8 cellular contexts compared by ENCODE assay signal in the genomic region with DNA sequence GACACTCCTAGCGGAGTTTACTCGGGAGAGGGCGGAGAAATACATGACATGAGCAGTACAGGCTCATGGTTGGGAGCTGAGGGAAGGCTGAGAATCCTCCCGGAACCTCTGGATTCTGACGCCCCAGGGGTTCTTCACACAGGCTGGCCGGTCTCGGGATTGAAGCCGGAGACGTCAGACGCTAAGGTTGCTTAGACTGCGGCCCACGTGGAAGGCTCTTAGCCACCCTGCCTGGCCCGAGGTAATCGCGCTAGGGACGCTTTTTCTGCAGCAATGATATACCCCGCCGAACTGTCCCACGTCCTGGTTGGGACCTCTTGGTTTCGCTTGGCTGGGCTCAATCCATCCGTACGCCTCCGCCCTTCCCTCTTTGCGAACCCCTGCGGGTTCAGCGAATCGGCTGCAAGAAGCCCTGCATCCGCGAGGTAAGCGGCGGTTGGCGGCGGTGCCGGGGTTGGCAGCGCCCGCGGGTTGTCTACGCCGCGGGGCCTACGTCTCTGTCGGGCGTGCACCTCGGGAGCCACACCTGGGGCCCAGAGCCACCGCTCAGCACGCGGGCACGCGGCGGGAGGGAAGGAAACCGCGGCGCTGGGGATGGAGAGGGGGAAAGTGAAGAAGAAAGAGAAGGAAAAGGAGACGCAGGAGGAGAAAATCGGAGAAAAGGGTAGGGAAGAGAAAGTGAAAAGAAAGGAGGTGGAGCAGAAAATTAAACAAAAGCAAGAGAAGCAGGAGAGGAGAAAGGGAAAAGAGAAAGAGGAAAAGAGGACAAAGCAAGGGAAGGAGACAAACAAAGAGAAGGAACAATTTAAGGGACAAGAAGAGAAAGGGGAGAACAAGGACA. TPM values are rescaled to one million over a fixed set of nuclear protein-coding genes. Genes with fewer than 3 reads are reported as not detected.
DNase-seq lines count a peak whose midpoint lies in the region; ATAC-seq and TF ChIP-seq lines count a peak whose summit lies in the region.

ARL9 (plus strand) TSS at position 523 of the 841 bp plus-strand sequence; CDS start at position 595, 72 bp downstream.

- H3K27me3 Mint-ChIP-seq in CD4-positive, CD25-positive, alpha-beta regulatory T cell, result peaks cover 13% of the 10 kb centered on the region
- H3K27me3 Mint-ChIP-seq in activated T-helper 1 cell treated with anti-CD3 and anti-CD28 coated beads, Interleukin-12 subunit alpha, Interleukin-12 subunit beta, Interleukin-2, Interleukin-4 antibody, amounts not matched to agents 30 ng/mL and 10 ng/mL and 1 ng/mL, durations not matched to agents 14 hours and 24 hours and 36 hours (ENCODE audit: insufficient read depth), result peaks cover 13% of the 10 kb centered on the region
- H3K27me3 Mint-ChIP-seq in nephron progenitor cell (ENCODE audit: low read depth, poor library complexity), result peaks cover 35% of the 10 kb centered on the region
- peaks cover 15% of the 10 kb centered on the region for H3K27me3 Mint-ChIP-seq in stimulated activated memory B cell treated with anti-CD40 and anti-IgM and Interleukin-4, amounts not matched to agents 10 μg/mL and 1 μg/mL and 100 μg/mL, for 72 hours

- peaks cover 11% of the 10 kb centered on the region for H3K4me1 ChIP-seq in CD4-positive, CD25-positive, alpha-beta regulatory T cell (ENCODE audit: control insufficient read depth, insufficient read depth, low read length, poor library complexity, severe bottlenecking)

- H3K4me3 Mint-ChIP-seq in CD4-positive, CD25-positive, alpha-beta regulatory T cell, result peak within 1 kb of the TSS; percentile 65 to 92 (median 88)
- peak within 1 kb of the TSS; percentile 88 for H3K4me3 Mint-ChIP-seq in activated T-helper 1 cell treated with anti-CD3 and anti-CD28 coated beads, Interleukin-12 subunit alpha, Interleukin-12 subunit beta, Interleukin-2, Interleukin-4 antibody, amounts not matched to agents 30 ng/mL and 10 ng/mL and 1 ng/mL, durations not matched to agents 14 hours and 24 hours and 36 hours
- peak within 1 kb of the TSS; percentile 96 for H3K4me3 Mint-ChIP-seq in nephron progenitor cell
- peak within 1 kb of the TSS; percentile 84 for H3K4me3 Mint-ChIP-seq in stimulated activated memory B cell treated with anti-CD40 and anti-IgM and Interleukin-4, amounts not matched to agents 10 μg/mL and 1 μg/mL and 100 μg/mL, for 72 hours

- H3K4me3 ChIP-seq in CD4-positive, CD25-positive, alpha-beta regulatory T cell (ENCODE audit: low read depth, low read length), result peak within 1 kb of the TSS; percentile 87

- H3K9me3 ChIP-seq in CD4-positive, CD25-positive, alpha-beta regulatory T cell (ENCODE audit: control insufficient read depth in 2 of 2, low read length in 2 of 2), result no peaks in the 10 kb centered on the region

- H3K27me3 ChIP-seq in CD4-positive, CD25-positive, alpha-beta regulatory T cell (ENCODE audit: control insufficient read depth, insufficient read depth, low read length), result no peaks in the 10 kb centered on the region

- H3K27ac Mint-ChIP-seq in CD4-positive, CD25-positive, alpha-beta regulatory T cell, result peak within 1 kb of the TSS; percentile 54 to 91 (median 71)
- peak within 1 kb of the TSS; percentile 76 for H3K27ac Mint-ChIP-seq in activated T-helper 1 cell treated with anti-CD3 and anti-CD28 coated beads, Interleukin-12 subunit alpha, Interleukin-12 subunit beta, Interleukin-2, Interleukin-4 antibody, amounts not matched to agents 30 ng/mL and 10 ng/mL and 1 ng/mL, durations not matched to agents 14 hours and 24 hours and 36 hours
- peak within 1 kb of the TSS; percentile 54 for H3K27ac Mint-ChIP-seq in nephron progenitor cell
- H3K27ac Mint-ChIP-seq in stimulated activated memory B cell treated with anti-CD40 and anti-IgM and Interleukin-4, amounts not matched to agents 10 μg/mL and 1 μg/mL and 100 μg/mL, for 72 hours, result peak within 1 kb of the TSS; percentile 67

- H3K27ac ChIP-seq in CD4-positive, CD25-positive, alpha-beta regulatory T cell (ENCODE audit: insufficient read depth, low read length, poor library complexity, severe bottlenecking), result peak within 1 kb of the TSS; percentile 36

- peaks cover 9% of the 10 kb centered on the region for H3K36me3 Mint-ChIP-seq in CD4-positive, CD25-positive, alpha-beta regulatory T cell
- H3K36me3 Mint-ChIP-seq in activated T-helper 1 cell treated with anti-CD3 and anti-CD28 coated beads, Interleukin-12 subunit alpha, Interleukin-12 subunit beta, Interleukin-2, Interleukin-4 antibody, amounts not matched to agents 30 ng/mL and 10 ng/mL and 1 ng/mL, durations not matched to agents 14 hours and 24 hours and 36 hours (ENCODE audit: low read depth), result peaks cover 18% of the 10 kb centered on the region
- H3K36me3 Mint-ChIP-seq in nephron progenitor cell (ENCODE audit: low read depth), result peaks cover 21% of the 10 kb centered on the region
- peaks cover 16% of the 10 kb centered on the region for H3K36me3 Mint-ChIP-seq in stimulated activated memory B cell treated with anti-CD40 and anti-IgM and Interleukin-4, amounts not matched to agents 10 μg/mL and 1 μg/mL and 100 μg/mL, for 72 hours

- H3K4me1 Mint-ChIP-seq in CD4-positive, CD25-positive, alpha-beta regulatory T cell, result peaks cover 0 to 18% (median 9%) of the 10 kb centered on the region in 4 donors
- peaks cover 20% of the 10 kb centered on the region for H3K4me1 Mint-ChIP-seq in activated T-helper 1 cell treated with anti-CD3 and anti-CD28 coated beads, Interleukin-12 subunit alpha, Interleukin-12 subunit beta, Interleukin-2, Interleukin-4 antibody, amounts not matched to agents 30 ng/mL and 10 ng/mL and 1 ng/mL, durations not matched to agents 14 hours and 24 hours and 36 hours (ENCODE audit: low read depth)
- peaks cover 20% of the 10 kb centered on the region for H3K4me1 Mint-ChIP-seq in nephron progenitor cell
- H3K4me1 Mint-ChIP-seq in stimulated activated memory B cell treated with anti-CD40 and anti-IgM and Interleukin-4, amounts not matched to agents 10 μg/mL and 1 μg/mL and 100 μg/mL, for 72 hours, result peaks cover 22% of the 10 kb centered on the region

- H3K36me3 ChIP-seq in CD4-positive, CD25-positive, alpha-beta regulatory T cell (ENCODE audit: control insufficient read depth, insufficient read depth, low read length), result peaks cover 19% of the 10 kb centered on the region

- CTCF ChIA-PET in HEK293T (lab: Yijun Ruan, JAX), result no interaction called here

- intact Hi-C loops in activated T-helper 1 cell treated with anti-CD3 and anti-CD28 coated beads, Interleukin-12 subunit alpha, Interleukin-12 subunit beta, Interleukin-2, Interleukin-4 antibody, amounts not matched to agents 30 ng/mL and 10 ng/mL and 1 ng/mL, durations not matched to agents 14 hours and 24 hours and 36 hours (cut with micrococcal nuclease), result loop anchor here (1.0 to 2.0 kb wide), 4 partner anchors 25 to 331 kb away; partner anchors contain the start of gene SRP72

- POLR2A ChIA-PET in HEK293T (lab: Yijun Ruan, JAX), result no interaction called here

- TF ChIP-seq CTCF in nephron progenitor cell (IDR thresholded peaks at IDR 0.05), result no peak

- peak; percentile 36 to 82 (median 69) for DNase-seq in CD4-positive, CD25-positive, alpha-beta regulatory T cell
- DNase-seq in NCI-H2171 treated with DMSO at 0.1 percent for 48 hours (lab: John Stamatoyannopoulos, UW) (peak; percentile 23), fibroblast of peridontal ligament (ENCODE audit: extremely low read depth) (peak; percentile 58), nephron progenitor cell (peak; percentile 69), HEK293T (ENCODE audit: extremely low spot score) (no peak)
- peak; percentile 38 for DNase-seq in activated T-helper 1 cell treated with anti-CD3 and anti-CD28 coated beads, Interleukin-12 subunit alpha, Interleukin-12 subunit beta, Interleukin-2, Interleukin-4 antibody, amounts not matched to agents 30 ng/mL and 10 ng/mL and 1 ng/mL, durations not matched to agents 14 hours and 24 hours and 36 hours (ENCODE audit: low spot score)

- peak; percentile 93 to 94 for ATAC-seq in CD4-positive, CD25-positive, alpha-beta regulatory T cell (ENCODE audit: low read depth in 2 of 2)
- peak; percentile 58 for ATAC-seq in GM21717 (IDR thresholded peaks at IDR 0.05; ENCODE audit: unreplicated experiment)
- ATAC-seq in stimulated activated memory B cell treated with anti-CD40 and anti-IgM and Interleukin-4, amounts not matched to agents 10 μg/mL and 1 μg/mL and 100 μg/mL, for 72 hours, result peak; percentile 91

- no peaks in the 10 kb centered on the region for H3K9me3 Mint-ChIP-seq in CD4-positive, CD25-positive, alpha-beta regulatory T cell
- no peaks in the 10 kb centered on the region for H3K9me3 Mint-ChIP-seq in activated T-helper 1 cell treated with anti-CD3 and anti-CD28 coated beads, Interleukin-12 subunit alpha, Interleukin-12 subunit beta, Interleukin-2, Interleukin-4 antibody, amounts not matched to agents 30 ng/mL and 10 ng/mL and 1 ng/mL, durations not matched to agents 14 hours and 24 hours and 36 hours
- H3K9me3 Mint-ChIP-seq in nephron progenitor cell, result no peaks in the 10 kb centered on the region
- no peaks in the 10 kb centered on the region for H3K9me3 Mint-ChIP-seq in stimulated activated memory B cell treated with anti-CD40 and anti-IgM and Interleukin-4, amounts not matched to agents 10 μg/mL and 1 μg/mL and 100 μg/mL, for 72 hours

TF ChIP-seq in HEK293T, 16 proteins besides CTCF, POLR2A, EP300 and RAD21:
- TF ChIP-seq BHLHE40 (IDR thresholded peaks at IDR 0.05; ENCODE audit: borderline replicate concordance) (no peak), NFRKB (IDR thresholded peaks at IDR 0.05) (no peak)

RNA-seq across cellular contexts. Expression of gene ARL9, which starts in this region (rescaled TPM):
- not detected for total RNA-seq in CD4-positive, CD25-positive, alpha-beta regulatory T cell
- polyA plus RNA-seq in CD4-positive, CD25-positive, alpha-beta regulatory T cell, result not detected
- 0.13 and 0.32 TPM in 2 replicates for total RNA-seq in activated T-helper 1 cell treated with anti-CD3 and anti-CD28 coated beads, Interleukin-12 subunit alpha, Interleukin-12 subunit beta, Interleukin-2, Interleukin-4 antibody, amounts not matched to agents 30 ng/mL and 10 ng/mL and 1 ng/mL, durations not matched to agents 14 hours and 24 hours and 36 hours

Comparison
In these comparisons a context has a peak if more than half of its experiments do, and no peak if none do; other contexts are left out.
1. Peak in DNase-seq, ATAC-seq, H3K4me3 ChIP-seq and H3K27ac ChIP-seq in CD4-positive, CD25-positive, alpha-beta regulatory T cell; RNA of the gene not detected or under 1 TPM.
2. Peak in DNase-seq in activated T-helper 1 cell treated with anti-CD3 and anti-CD28 coated beads, Interleukin-12 subunit alpha, Interleukin-12 subunit beta, Interleukin-2, Interleukin-4 antibody, amounts not matched to agents 30 ng/mL and 10 ng/mL and 1 ng/mL, durations not matched to agents 14 hours and 24 hours and 36 hours; RNA of the gene not detected or under 1 TPM.